Comparison of ENCODE assay signal across 26 cellular contexts in the genomic region with DNA sequence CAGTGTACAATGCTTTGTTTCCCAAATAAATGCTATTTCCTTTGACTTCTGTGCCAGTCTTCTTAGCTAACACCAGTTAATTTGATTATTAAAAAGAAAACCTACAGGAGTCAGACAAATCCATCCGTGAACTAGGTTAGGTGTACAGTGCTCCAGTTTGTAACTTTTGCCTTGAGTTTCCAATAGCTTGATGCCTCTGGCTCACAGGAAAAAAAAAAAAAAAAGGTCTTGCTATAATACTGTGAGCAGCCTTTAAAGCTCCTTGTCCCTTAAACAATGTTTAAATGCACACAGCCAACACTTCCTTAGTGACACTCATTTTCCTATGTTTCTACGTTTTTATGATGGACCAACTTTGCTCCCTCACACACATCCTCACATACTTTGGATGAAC.
DNase-seq lines count a peak whose midpoint lies in the region; ATAC-seq and TF ChIP-seq lines count a peak whose summit lies in the region.
"Had no signal": no experiment of that assay in that cellular context is flagged by ENCODE, and none has a peak within 500 bp of the region (broad histone marks: within the 10 kb centered on the region; RNA-seq: fewer than 3 reads in every experiment).

No MANE protein-coding gene starts in this region.

- TF ChIP-seq POLR2A in suprapubic skin (IDR thresholded peaks at IDR 0.05) = no peak

- ATAC-seq in activated naive CD8-positive, alpha-beta T cell treated with anti-CD3 and anti-CD28 coated beads, Interleukin-2, amount 50 U/mL, for 24 hours = peak; percentile 34
- ATAC-seq: activated CD4-positive, CD25-positive, alpha-beta regulatory T cell treated with anti-CD3 and anti-CD28 coated beads, Interleukin-2, amount 50 U/mL, for 24 hours had no signal

- TF ChIP-seq CTCF in osteocyte (IDR thresholded peaks at IDR 0.05) (no peak), suprapubic skin (IDR thresholded peaks at IDR 0.05) (no peak)

- WGBS in suprapubic skin = 47% methylated on average over 2 of the region's 2 CpGs

- peaks cover 11% of the 10 kb centered on the region for H3K4me1 ChIP-seq in suprapubic skin
- H3K4me1 ChIP-seq: Caco-2, right lobe of liver, SJSA1 had no signal

- no peaks in the 10 kb centered on the region for H3K9me3 Mint-ChIP-seq in activated naive CD8-positive, alpha-beta T cell treated with anti-CD3 and anti-CD28 coated beads, Interleukin-2, amount 50 U/mL, for 24 hours
- H3K9me3 Mint-ChIP-seq in osteocyte (ENCODE audit: unreplicated experiment) = no peaks in the 10 kb centered on the region
- H3K9me3 Mint-ChIP-seq: activated CD4-positive, alpha-beta memory T cell treated with anti-CD3 and anti-CD28 coated beads, Interleukin-2, amount 10 ng/mL, durations not matched to agents 7 days and 5 days; activated T-helper 2 cell treated with anti-CD3 and anti-CD28 coated beads, Interferon-gamma antibody, Interleukin-2, Interleukin-4, amounts not matched to agents 10 μg/mL and 5 μg/mL and 100 μg/mL, durations not matched to agents 14 hours and 24 hours and 36 hours; neural crest cell had no signal

- H3K36me3 Mint-ChIP-seq in activated naive CD8-positive, alpha-beta T cell treated with anti-CD3 and anti-CD28 coated beads, Interleukin-2, amount 50 U/mL, for 24 hours (ENCODE audit: low read depth) = no peaks in the 10 kb centered on the region
- H3K36me3 Mint-ChIP-seq in osteocyte (ENCODE audit: unreplicated experiment) = no peaks in the 10 kb centered on the region
- H3K36me3 Mint-ChIP-seq: activated naive CD8-positive, alpha-beta T cell had no signal

- H3K4me1 Mint-ChIP-seq in activated naive CD8-positive, alpha-beta T cell treated with anti-CD3 and anti-CD28 coated beads, Interleukin-2, amount 50 U/mL, for 24 hours = peaks cover 23% of the 10 kb centered on the region
- H3K4me1 Mint-ChIP-seq in osteocyte (ENCODE audit: unreplicated experiment) = peaks cover 33% of the 10 kb centered on the region
- H3K4me1 Mint-ChIP-seq: activated CD4-positive, alpha-beta memory T cell treated with anti-CD3 and anti-CD28 coated beads, Interleukin-2, amount 10 ng/mL, durations not matched to agents 7 days and 5 days; neural crest cell had no signal

- H3K36me3 ChIP-seq in suprapubic skin = no peaks in the 10 kb centered on the region
- H3K36me3 ChIP-seq: MG63, right lobe of liver, SJSA1 had no signal

- H3K27ac Mint-ChIP-seq in activated naive CD8-positive, alpha-beta T cell treated with anti-CD3 and anti-CD28 coated beads, Interleukin-2, amount 50 U/mL, for 24 hours = peak overlapping the region; percentile 85
- peak overlapping the region; percentile 80 for H3K27ac Mint-ChIP-seq in osteocyte (ENCODE audit: unreplicated experiment)
- H3K27ac Mint-ChIP-seq: activated CD4-positive, alpha-beta memory T cell treated with anti-CD3 and anti-CD28 coated beads, Interleukin-2, amount 10 ng/mL, durations not matched to agents 7 days and 5 days; activated naive CD8-positive, alpha-beta T cell had no signal

- DNase-seq in NCI-H82 treated with DMSO at 0.1 percent for 48 hours (lab: John Stamatoyannopoulos, UW; ENCODE audit: unreplicated experiment) = peak; percentile 77
- no peak for DNase-seq in activated naive CD8-positive, alpha-beta T cell treated with anti-CD3 and anti-CD28 coated beads, Interleukin-2, amount 50 U/mL, for 24 hours
- DNase-seq in osteocyte (ENCODE audit: extremely low spot score, unreplicated experiment) = no peak
- no peak for DNase-seq in suprapubic skin (ENCODE audit: low spot score in 2 of 2)
- DNase-seq in NK-92 treated with Interleukin-12 subunit alpha and Interleukin-12 subunit beta, amount 100 ng/mL, for 24 hours (lab: John Stamatoyannopoulos, UW) = no peak
- DNase-seq in germinal center (ENCODE audit: low spot score) = no peak
- no peak for DNase-seq in NCI-H1417 treated with DMSO at 0.1 percent for 48 hours (lab: John Stamatoyannopoulos, UW)
- DNase-seq: activated CD4-positive, alpha-beta memory T cell treated with anti-CD3 and anti-CD28 coated beads, Interleukin-2, amount 10 ng/mL, durations not matched to agents 7 days and 5 days; Caco-2; dorsolateral prefrontal cortex; KBM-7; MG63; NCI-H1105 treated with DMSO at 0.1 percent for 48 hours; NCI-H2029 treated with DMSO at 0.1 percent for 48 hours; NCI-H226; NCI-H69; right lobe of liver; stimulated activated CD8-positive, alpha-beta memory T cell treated with anti-CD3 and anti-CD28 coated beads, Interleukin-4, amount 100 ng/mL, for 48 hours; substantia nigra had no signal

- no peaks in the 10 kb centered on the region for H3K27me3 ChIP-seq in suprapubic skin
- H3K27me3 ChIP-seq: dorsolateral prefrontal cortex, MG63, right lobe of liver, SJSA1 had no signal

- H3K27ac ChIP-seq in suprapubic skin = peak overlapping the region; percentile 70
- H3K27ac ChIP-seq: C4-2B, dorsolateral prefrontal cortex, right lobe of liver, SJSA1 had no signal

- peaks cover 3% of the 10 kb centered on the region for H3K27me3 Mint-ChIP-seq in activated naive CD8-positive, alpha-beta T cell treated with anti-CD3 and anti-CD28 coated beads, Interleukin-2, amount 50 U/mL, for 24 hours
- no peaks in the 10 kb centered on the region for H3K27me3 Mint-ChIP-seq in osteocyte (ENCODE audit: unreplicated experiment)
- H3K27me3 Mint-ChIP-seq: activated naive CD8-positive, alpha-beta T cell had no signal

- H3K4me3 Mint-ChIP-seq in activated naive CD8-positive, alpha-beta T cell treated with anti-CD3 and anti-CD28 coated beads, Interleukin-2, amount 50 U/mL, for 24 hours = no peak overlapping the region
- no peak overlapping the region for H3K4me3 Mint-ChIP-seq in osteocyte (ENCODE audit: unreplicated experiment)
- H3K4me3 Mint-ChIP-seq: activated CD4-positive, alpha-beta memory T cell treated with anti-CD3 and anti-CD28 coated beads, Interleukin-2, amount 10 ng/mL, durations not matched to agents 7 days and 5 days; activated naive CD8-positive, alpha-beta T cell; neural crest cell had no signal

- no peaks in the 10 kb centered on the region for H3K9me3 ChIP-seq in suprapubic skin
- H3K9me3 ChIP-seq: Caco-2, MG63, right lobe of liver, SJSA1 had no signal

- no peak overlapping the region for H3K4me3 ChIP-seq in suprapubic skin
- H3K4me3 ChIP-seq: dorsolateral prefrontal cortex, lung, MG63, right lobe of liver, SJSA1 had no signal

- TF ChIP-seq EP300 in suprapubic skin (IDR thresholded peaks at IDR 0.05) = no peak
